Comparison of ENCODE assay signal across 14 cellular contexts in the genomic region with DNA sequence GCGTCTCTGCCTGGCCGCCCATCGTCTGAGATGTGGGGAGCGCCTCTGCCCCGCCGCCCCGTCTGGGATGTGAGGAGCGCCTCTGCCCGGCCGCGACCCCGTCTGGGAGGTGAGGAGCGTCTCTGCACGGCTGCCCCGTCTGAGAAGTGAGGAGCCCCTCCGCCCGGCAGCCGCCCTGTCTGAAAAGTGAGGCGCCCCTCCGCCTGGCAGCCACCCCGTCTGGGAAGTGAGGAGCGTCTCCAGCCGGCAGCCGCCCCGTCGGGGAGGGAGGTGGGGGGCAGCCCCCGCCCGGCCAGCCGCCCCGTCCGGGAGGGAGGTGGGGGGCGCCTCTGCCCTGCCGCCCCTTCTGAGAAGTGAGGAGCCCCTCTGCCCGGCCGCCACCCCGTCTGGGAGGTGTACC. TPM values are rescaled to one million over a fixed set of nuclear protein-coding genes. Genes with fewer than 3 reads are reported as not detected.
"Had no signal": no experiment of that assay in that cellular context is flagged by ENCODE, and none has a peak within 500 bp of the region (broad histone marks: within the 10 kb centered on the region; RNA-seq: fewer than 3 reads in every experiment).

No MANE protein-coding gene starts in this region.

RNA-seq across cellular contexts. Expression of gene LCP1, which starts 19.2 kb away (rescaled TPM):
- total RNA-seq: dermis blood vessel endothelial cell had no signal

RNA-seq across cellular contexts. Expression of gene LRRC63, which starts 49.0 kb away (rescaled TPM):
- total RNA-seq: dermis blood vessel endothelial cell, esophagus squamous epithelium, psoas muscle, sigmoid colon, suprapubic skin had no signal
- polyA plus RNA-seq: sigmoid colon had no signal

RNA-seq across cellular contexts. Expression of gene CPB2, which starts 57.9 kb away (rescaled TPM):
- total RNA-seq: breast epithelium; dermis blood vessel endothelial cell; esophagus squamous epithelium; glomerular endothelial cell; heart right ventricle; mononuclear cell; occipital lobe; psoas muscle; sigmoid colon; T-helper 1 cell treated with Interleukin-12 subunit alpha and Interleukin-12 subunit beta and Interleukin-4 antibody, amounts not matched to agents 30 ng/mL and 1 ng/mL, for 36 hours; tibial nerve; ureter had no signal
- polyA plus RNA-seq: heart right ventricle, psoas muscle, sigmoid colon, small intestine had no signal
